In genomic region chr5:159899067-159900049, GRCh38 we compare ENCODE assay signal across 1 cellular context.
TF ChIP-seq lines count a peak whose summit lies in the region.

No MANE protein-coding gene starts in this region.

TF ChIP-seq in HEK293, 187 proteins besides CTCF, POLR2A, EP300 and RAD21 (continued from another document):
- TF ChIP-seq ZXDB (tag by site-specific recombination; IDR thresholded peaks at IDR 0.05) (peak; percentile 59), FEZF1 (tag by site-specific recombination; IDR thresholded peaks at IDR 0.05) (peak; percentile 73), AEBP2 (tag by site-specific recombination; IDR thresholded peaks at IDR 0.05; ENCODE audit: borderline replicate concordance) (no peak), REST (tag by site-specific recombination; IDR thresholded peaks at IDR 0.05) (no peak), PRDM10 (tag by site-specific recombination; IDR thresholded peaks at IDR 0.05) (peak; percentile 52), OSR2 (tag by site-specific recombination; IDR thresholded peaks at IDR 0.05) (peak; percentile 28; the same call in 1 of the 2 replicates), ZNF335 (tag by site-specific recombination; conservative IDR thresholded peaks at IDR 0.05) (0 out of 2 replicates have a peak, but pooled peaks have one; percentile 30)
